In the genomic region with DNA sequence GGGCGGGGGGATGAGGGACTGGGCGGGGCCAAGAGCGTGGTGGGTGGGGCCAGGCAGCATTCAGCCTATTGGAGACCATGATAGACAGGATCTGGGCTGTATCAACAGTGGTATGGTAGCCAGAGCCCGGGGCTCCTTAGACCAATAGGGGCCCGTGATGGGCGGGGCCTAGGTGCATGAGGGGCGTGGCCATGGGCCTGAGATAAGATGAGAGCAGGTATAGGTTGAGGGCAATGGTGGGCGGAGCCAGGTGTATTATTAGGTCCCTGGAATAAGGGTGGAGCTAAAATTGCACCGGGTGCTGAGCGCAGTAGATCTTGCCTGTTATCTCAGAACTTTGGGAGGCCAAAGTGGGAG, we compare ENCODE assay signal across 9 cellular contexts. TPM values are rescaled to one million over a fixed set of nuclear protein-coding genes. Genes with fewer than 3 reads are reported as not detected.
DNase-seq lines count a peak whose midpoint lies in the region; ATAC-seq and TF ChIP-seq lines count a peak whose summit lies in the region.
"Had no signal": no experiment of that assay in that cellular context is flagged by ENCODE, and none has a peak within 500 bp of the region (broad histone marks: within the 10 kb centered on the region; RNA-seq: fewer than 3 reads in every experiment).

No MANE protein-coding gene starts in this region.

- TF ChIP-seq CTCF in RWPE1 (conservative IDR thresholded peaks at IDR 0.05; ENCODE audit: low read depth), result no peak
- TF ChIP-seq CTCF in mammary epithelial cell (conservative IDR thresholded peaks at IDR 0.05 in 1 of 2, IDR thresholded peaks at IDR 0.05 in 1 of 2; ENCODE audit: extremely low read depth in 1 of 2, insufficient read depth in 1 of 2, low read depth in 1 of 2, low read length in 2 of 2), result no peak
- no peak for TF ChIP-seq CTCF in right atrium auricular region (IDR thresholded peaks at IDR 0.05)

- H3K27ac ChIP-seq in RWPE1 (peak overlapping the region; percentile 16; the same call in 1 of the 2 replicates), mammary epithelial cell (ENCODE audit: insufficient read depth, low read depth, low read length) (no peak overlapping the region), right atrium auricular region (no peak overlapping the region)

- POLR2A ChIA-PET in RWPE1 (lab: Yijun Ruan, JAX; ENCODE audit: low non-redundant PET), result no interaction called here

- peaks cover 10% of the 10 kb centered on the region for H3K4me1 ChIP-seq in mammary epithelial cell (ENCODE audit: insufficient read depth, low read length)
- H3K4me1 ChIP-seq in right atrium auricular region, result peaks cover 0 to 19% of the 10 kb centered on the region in 2 donors

- in situ Hi-C loops in mammary epithelial cell (cut with MboI; ENCODE audit: low sequenced_read_pairs in 2 of 2), result no loop called here

- intact Hi-C loops in mammary epithelial cell (cut with micrococcal nuclease), result no loop called here

- BruUV-seq in mammary epithelial cell (replicated peaks; lab: Mats Ljungman, UMichigan), result no TSS peak

- H3K36me3 ChIP-seq in mammary epithelial cell (ENCODE audit: insufficient read depth, low read length) (peaks cover 3% of the 10 kb centered on the region), right atrium auricular region (no peaks in the 10 kb centered on the region)

- no peaks in the 10 kb centered on the region for H3K27me3 ChIP-seq in mammary epithelial cell (ENCODE audit: insufficient read depth, low read length)
- no peaks in the 10 kb centered on the region for H3K27me3 ChIP-seq in right atrium auricular region

- no peak for ATAC-seq in HG02588 (IDR thresholded peaks at IDR 0.05; ENCODE audit: unreplicated experiment)

- H3K9me3 ChIP-seq in mammary epithelial cell (replicated peaks; ENCODE audit: insufficient read depth, low read length) (no peaks in the 10 kb centered on the region), right atrium auricular region (no peaks in the 10 kb centered on the region)

- H4K20me1 ChIP-seq in mammary epithelial cell (ENCODE audit: insufficient read depth, low read length), result no peaks in the 10 kb centered on the region

- no peak overlapping the region for H2AFZ ChIP-seq in mammary epithelial cell (ENCODE audit: low read depth, low read length)

- WGBS in mammary epithelial cell (ENCODE audit: low coverage, missing lambda C conversion rate), result 77% methylated on average over 3 of the region's 10 CpGs

- H3K4me3 ChIP-seq in mammary epithelial cell (replicated peaks in 1 of 3; ENCODE audit: insufficient read depth in 1 of 3, low read depth in 2 of 3, low read length in 3 of 3) (no peak overlapping the region), right atrium auricular region (no peak overlapping the region)

- no peaks in the 10 kb centered on the region for H3K79me2 ChIP-seq in mammary epithelial cell (ENCODE audit: insufficient read depth, low read length)

- H3K9ac ChIP-seq in mammary epithelial cell (ENCODE audit: insufficient read depth, low read length), result no peak overlapping the region

- H3K4me2 ChIP-seq in mammary epithelial cell (ENCODE audit: insufficient read depth, low read depth, low read length), result no peak overlapping the region

- DNase-seq in SIG-M5 treated with dmso at 0.1 percent for 504 hours (lab: John Stamatoyannopoulos, UW; ENCODE audit: unreplicated experiment) (peak; percentile 39), SIG-M5 (lab: John Stamatoyannopoulos, UW) (no peak), RWPE1 (ENCODE audit: low spot score) (no peak), mammary epithelial cell (peak; percentile 51), right atrium auricular region (ENCODE audit: low spot score) (no peak), cerebellar nuclear complex (lab: John Stamatoyannopoulos, UW) (no peak)
- DNase-seq in stimulated activated CD4-positive, alpha-beta T cell treated with anti-CD3 and anti-CD28 coated beads, TNF-alpha, amount 100 ng/mL, for 48 hours (ENCODE audit: low read depth in 3 of 3), result peak in 2 of 3 donors; percentile 72 to 86

- CTCF ChIA-PET in RWPE1 (lab: Yijun Ruan, JAX) (interaction anchor here (0.7 kb wide), 1 partner anchor 199 kb away, joined by 5 read pairs; no protein-coding TSS in a partner anchor), mammary epithelial cell (lab: Charles Lee; ENCODE audit: low non-redundant PET) (interaction anchor here (0.6 kb wide), 1 partner anchor 155 kb away, joined by 3 read pairs; no protein-coding TSS in a partner anchor)

- dilution Hi-C loops in mammary epithelial cell (cut with HindIII; ENCODE audit: low sequenced_read_pairs), result no loop called here

RNA-seq across cellular contexts. Expression of a gene that starts 5.3 kb away (rescaled TPM):
- total RNA-seq in mammary epithelial cell (10 to 100 TPM; 14.3 to 28.4 TPM), right atrium auricular region (1 to 10 TPM; 4.8 to 5.9 TPM)
- 7.4 TPM for polyA plus RNA-seq in mammary epithelial cell
- polyA minus RNA-seq in mammary epithelial cell, result 21.8 TPM

RNA-seq across cellular contexts. Expression of a gene that starts 18.8 kb away (rescaled TPM):
- total RNA-seq in mammary epithelial cell, result 100 to 1,000 TPM; 420 to 485 TPM
- polyA plus RNA-seq in mammary epithelial cell, result 287 TPM
- polyA minus RNA-seq in mammary epithelial cell, result 688 TPM
- 10 to 100 TPM; 47.8 to 48.5 TPM for total RNA-seq in right atrium auricular region

RNA-seq across cellular contexts. Expression of a gene that starts 21.7 kb away (rescaled TPM):
- total RNA-seq in mammary epithelial cell (1 to 10 TPM in 1 of 2 donors, under 1 TPM in 1; 0.94 to 6.0 TPM), right atrium auricular region (10 to 100 TPM in 1 of 2 donors, 1 to 10 TPM in 1; 5.2 to 12.8 TPM)
- polyA plus RNA-seq in mammary epithelial cell, result 1.3 TPM
- polyA minus RNA-seq in mammary epithelial cell, result 0.10 TPM

RNA-seq across cellular contexts. Expression of a gene that starts 23.9 kb away (rescaled TPM):
- total RNA-seq in mammary epithelial cell (not detected), right atrium auricular region (not detected)
- not detected for polyA plus RNA-seq in mammary epithelial cell
- polyA minus RNA-seq in mammary epithelial cell, result not detected
- total RNA-seq: endothelial cell of umbilical vein had no signal
- polyA plus RNA-seq: endothelial cell of umbilical vein had no signal

RNA-seq across cellular contexts. Expression of a gene that starts 24.3 kb away (rescaled TPM):
- total RNA-seq in mammary epithelial cell, result 100 to 1,000 TPM; 104 to 152 TPM
- polyA plus RNA-seq in mammary epithelial cell, result 122 TPM
- polyA minus RNA-seq in mammary epithelial cell, result 81.8 TPM
- total RNA-seq in right atrium auricular region, result 100 to 1,000 TPM; 129 to 170 TPM

Comparison
In these comparisons a context has a peak if more than half of its experiments do, and no peak if none do; other contexts are left out.
1. DNase-seq: peak in SIG-M5 treated with dmso at 0.1 percent for 504 hours (single experiment), mammary epithelial cell (single experiment) and stimulated activated CD4-positive, alpha-beta T cell treated with anti-CD3 and anti-CD28 coated beads, TNF-alpha, amount 100 ng/mL, for 48 hours (2 of 3); none in SIG-M5 (single experiment), RWPE1 (single experiment), right atrium auricular region (single experiment) and cerebellar nuclear complex (0 of 2).
2. RNA of a gene that starts 18.8 kb away (total RNA-seq): 420 to 485 TPM in mammary epithelial cell; 47.8 to 48.5 TPM in right atrium auricular region; every median in the first group is over 4 times any median in the second.